In genomic region chr18:3458952-3459853, GRCh38 we compare ENCODE assay signal across 8 cellular contexts. TPM values are rescaled to one million over a fixed set of nuclear protein-coding genes. Genes with fewer than 3 reads are reported as not detected.
A peak's percentile ranks its signal among the peaks of the same experiment; 100 is the strongest.
DNase-seq lines count a peak whose midpoint lies in the region; ATAC-seq and TF ChIP-seq lines count a peak whose summit lies in the region.

No MANE protein-coding gene starts in this region.

- peaks cover 13% of the 10 kb centered on the region for H3K36me3 Mint-ChIP-seq in natural killer cell

- H3K9me3 ChIP-seq in HUES48 (ENCODE audit: control insufficient read depth, insufficient read depth, low read length) = no peaks in the 10 kb centered on the region

- H3K27me3 ChIP-seq in HUES48 (ENCODE audit: control insufficient read depth, insufficient read depth, low read length) = no peaks in the 10 kb centered on the region

- peaks cover 50% of the 10 kb centered on the region for H3K36me3 ChIP-seq in HUES48 (ENCODE audit: control insufficient read depth, insufficient read depth, low read length)

- H3K4me1 ChIP-seq in HUES48 (ENCODE audit: control insufficient read depth, insufficient read depth, low read length) = peaks cover 49% of the 10 kb centered on the region

- H3K9ac ChIP-seq in HUES48 (ENCODE audit: low read depth, low read length) = no peak overlapping the region

- peak overlapping the region; percentile 19 for H3K4me3 Mint-ChIP-seq in natural killer cell

- no peak overlapping the region; the same call in 1 of the 2 replicates for H3K4me3 ChIP-seq in HUES48 (ENCODE audit: low read depth, low read length)
- H3K4me3 ChIP-seq in choroid plexus epithelial cell (ENCODE audit: low read depth, low read length) = no peak overlapping the region

- no peak for TF ChIP-seq CTCF in choroid plexus epithelial cell (conservative IDR thresholded peaks at IDR 0.05; ENCODE audit: low read depth, low read length)
- no peak for TF ChIP-seq CTCF in natural killer cell (IDR thresholded peaks at IDR 0.05)

- ATAC-seq in GM18499 (IDR thresholded peaks at IDR 0.05; ENCODE audit: insufficient read depth, unreplicated experiment) = peak; percentile 44
- no peak for ATAC-seq in natural killer cell
- ATAC-seq in HG03139 (IDR thresholded peaks at IDR 0.05; ENCODE audit: unreplicated experiment) = no peak

- intact Hi-C loops in natural killer cell (cut with micrococcal nuclease) = loop anchor here (10.0 kb wide), 1 partner anchor 134 kb away; no protein-coding TSS in a partner anchor

- peaks cover 0 to 3% of the 10 kb centered on the region in 2 donors for H3K9me3 Mint-ChIP-seq in natural killer cell

- peak overlapping the region; percentile 71 to 78 for H3K27ac Mint-ChIP-seq in natural killer cell

- no peaks in the 10 kb centered on the region for H3K27me3 Mint-ChIP-seq in natural killer cell (ENCODE audit: low read depth in 2 of 2)

- peaks cover 20 to 21% of the 10 kb centered on the region in 2 donors for H3K4me1 Mint-ChIP-seq in natural killer cell

- peak overlapping the region; percentile 72 for H3K27ac ChIP-seq in HUES48 (ENCODE audit: low read depth, low read length)

- DNase-seq in choroid plexus epithelial cell (ENCODE audit: low read depth) (peak; percentile 75), natural killer cell (no peak), AG08395 (ENCODE audit: low spot score) (no peak), NCI-H2029 (lab: John Stamatoyannopoulos, UW) (no peak), NCI-H82 (lab: John Stamatoyannopoulos, UW) (no peak)

RNA-seq across cellular contexts. Expression of gene TGIF1, which starts 9.2 kb away (rescaled TPM):
- 10 to 100 TPM; 57.5 to 74.7 (median 60.4) TPM for total RNA-seq in natural killer cell
